1 cellular context compared by ENCODE assay signal in genomic region chr2:64638502-64639120, GRCh38.
TF ChIP-seq lines count a peak whose summit lies in the region.

No MANE protein-coding gene starts in this region.

TF ChIP-seq in HCT116, 20 proteins besides CTCF, POLR2A, EP300 and RAD21 (continued from another document):
- TF ChIP-seq, protein P1, sequence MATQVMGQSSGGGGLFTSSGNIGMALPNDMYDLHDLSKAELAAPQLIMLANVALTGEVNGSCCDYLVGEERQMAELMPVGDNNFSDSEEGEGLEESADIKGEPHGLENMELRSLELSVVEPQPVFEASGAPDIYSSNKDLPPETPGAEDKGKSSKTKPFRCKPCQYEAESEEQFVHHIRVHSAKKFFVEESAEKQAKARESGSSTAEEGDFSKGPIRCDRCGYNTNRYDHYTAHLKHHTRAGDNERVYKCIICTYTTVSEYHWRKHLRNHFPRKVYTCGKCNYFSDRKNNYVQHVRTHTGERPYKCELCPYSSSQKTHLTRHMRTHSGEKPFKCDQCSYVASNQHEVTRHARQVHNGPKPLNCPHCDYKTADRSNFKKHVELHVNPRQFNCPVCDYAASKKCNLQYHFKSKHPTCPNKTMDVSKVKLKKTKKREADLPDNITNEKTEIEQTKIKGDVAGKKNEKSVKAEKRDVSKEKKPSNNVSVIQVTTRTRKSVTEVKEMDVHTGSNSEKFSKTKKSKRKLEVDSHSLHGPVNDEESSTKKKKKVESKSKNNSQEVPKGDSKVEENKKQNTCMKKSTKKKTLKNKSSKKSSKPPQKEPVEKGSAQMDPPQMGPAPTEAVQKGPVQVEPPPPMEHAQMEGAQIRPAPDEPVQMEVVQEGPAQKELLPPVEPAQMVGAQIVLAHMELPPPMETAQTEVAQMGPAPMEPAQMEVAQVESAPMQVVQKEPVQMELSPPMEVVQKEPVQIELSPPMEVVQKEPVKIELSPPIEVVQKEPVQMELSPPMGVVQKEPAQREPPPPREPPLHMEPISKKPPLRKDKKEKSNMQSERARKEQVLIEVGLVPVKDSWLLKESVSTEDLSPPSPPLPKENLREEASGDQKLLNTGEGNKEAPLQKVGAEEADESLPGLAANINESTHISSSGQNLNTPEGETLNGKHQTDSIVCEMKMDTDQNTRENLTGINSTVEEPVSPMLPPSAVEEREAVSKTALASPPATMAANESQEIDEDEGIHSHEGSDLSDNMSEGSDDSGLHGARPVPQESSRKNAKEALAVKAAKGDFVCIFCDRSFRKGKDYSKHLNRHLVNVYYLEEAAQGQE (IDR thresholded peaks at IDR 0.05; ENCODE audit: low read depth), result no peak
